Comparison of ENCODE assay signal across 35 cellular contexts in the genomic region with DNA sequence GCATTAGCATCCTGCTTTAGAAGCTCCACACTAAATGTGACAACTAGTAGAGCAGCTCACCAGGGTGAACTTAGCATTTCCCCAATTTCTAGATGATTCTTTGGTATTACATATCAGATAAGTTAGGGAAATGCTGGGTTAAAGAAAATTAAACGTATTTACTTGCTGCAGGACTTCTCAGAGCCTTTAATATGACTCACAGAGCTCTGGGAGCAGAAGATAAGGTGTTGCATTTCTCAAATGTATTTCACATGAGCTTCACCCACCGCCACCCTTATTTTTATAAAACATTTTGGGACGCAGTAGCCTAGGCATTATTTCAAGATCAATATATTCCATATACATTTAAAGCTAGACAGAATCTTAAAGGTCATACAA.
"Had no signal": no experiment of that assay in that cellular context is flagged by ENCODE, and none has a peak within 500 bp of the region (broad histone marks: within the 10 kb centered on the region; RNA-seq: fewer than 3 reads in every experiment).

No MANE protein-coding gene starts in this region.

- H3K9me3 Mint-ChIP-seq: activated CD4-positive, alpha-beta T cell treated with anti-CD3 and anti-CD28 coated beads, Interleukin-2, amount 10 ng/mL, durations not matched to agents 7 days and 5 days; activated naive CD4-positive, alpha-beta T cell treated with anti-CD3 and anti-CD28 coated beads for 36 hours; activated naive CD4-positive, alpha-beta T cell treated with anti-CD3 and anti-CD28 coated beads, Interleukin-2, amount 50 U/mL, for 72 hours; activated naive CD8-positive, alpha-beta T cell treated with anti-CD3 and anti-CD28 coated beads for 36 hours; T-helper 1 cell treated with Interleukin-12 subunit alpha and Interleukin-12 subunit beta and Interleukin-4 antibody, amounts not matched to agents 30 μg/mL and 1 μg/mL, for 36 hours; T-helper 2 cell treated with Interferon-gamma antibody and Interleukin-4, amounts not matched to agents 5 μg/mL and 100 μg/mL, for 36 hours; WTC11 had no signal

- H3K4me3 Mint-ChIP-seq: activated CD4-positive, alpha-beta memory T cell treated with anti-CD3 and anti-CD28 coated beads, Interleukin-2, amount 10 ng/mL, durations not matched to agents 7 days and 5 days; activated CD4-positive, alpha-beta T cell treated with anti-CD3 and anti-CD28 coated beads for 36 hours; activated CD4-positive, alpha-beta T cell treated with anti-CD3 and anti-CD28 coated beads, Interleukin-2, amount 10 ng/mL, durations not matched to agents 7 days and 5 days; activated CD8-positive, alpha-beta memory T cell treated with anti-CD3 and anti-CD28 coated beads, Interleukin-2, amount 10 ng/mL, durations not matched to agents 7 days and 5 days; activated CD8-positive, alpha-beta T cell treated with anti-CD3 and anti-CD28 coated beads, Interleukin-2, amount 10 ng/mL, durations not matched to agents 7 days and 5 days; activated naive CD4-positive, alpha-beta T cell treated with anti-CD3 and anti-CD28 coated beads for 36 hours; activated naive CD8-positive, alpha-beta T cell treated with anti-CD3 and anti-CD28 coated beads for 36 hours; activated T-cell treated with anti-CD3 and anti-CD28 coated beads, Interleukin-2, amount 50 U/mL, for 24 hours; central memory CD8-positive, alpha-beta T cell; T-helper 1 cell treated with Interleukin-12 subunit alpha and Interleukin-12 subunit beta and Interleukin-4 antibody, amounts not matched to agents 30 μg/mL and 1 μg/mL, for 36 hours; T-helper 2 cell treated with Interferon-gamma antibody and Interleukin-4, amounts not matched to agents 5 μg/mL and 100 μg/mL, for 36 hours; WTC11 had no signal

- H3K4me3 ChIP-seq: adrenal gland, body of pancreas, cardiac muscle cell had no signal

- H3K4me1 ChIP-seq: adrenal gland, body of pancreas had no signal

- H3K9me3 ChIP-seq: adrenal gland, body of pancreas had no signal

- H3K4me1 Mint-ChIP-seq: activated CD4-positive, alpha-beta memory T cell treated with anti-CD3 and anti-CD28 coated beads, Interleukin-2, amount 10 ng/mL, durations not matched to agents 7 days and 5 days; activated CD4-positive, alpha-beta T cell treated with anti-CD3 and anti-CD28 coated beads for 36 hours; activated CD4-positive, alpha-beta T cell treated with anti-CD3 and anti-CD28 coated beads, Interleukin-2, amount 10 ng/mL, durations not matched to agents 7 days and 5 days; activated CD8-positive, alpha-beta memory T cell treated with anti-CD3 and anti-CD28 coated beads, Interleukin-2, amount 10 ng/mL, durations not matched to agents 7 days and 5 days; activated naive CD8-positive, alpha-beta T cell treated with anti-CD3 and anti-CD28 coated beads for 36 hours; central memory CD8-positive, alpha-beta T cell had no signal

- H3K27ac ChIP-seq: adrenal gland, body of pancreas, cardiac muscle cell, WERI-Rb-1 had no signal

- H3K36me3 ChIP-seq: adrenal gland, cardiac muscle cell, WERI-Rb-1 had no signal

- H3K27me3 Mint-ChIP-seq: activated CD4-positive, alpha-beta memory T cell treated with anti-CD3 and anti-CD28 coated beads, Interleukin-2, amount 10 ng/mL, durations not matched to agents 7 days and 5 days; activated CD4-positive, alpha-beta T cell treated with anti-CD3 and anti-CD28 coated beads, Interleukin-2, amount 10 ng/mL, durations not matched to agents 7 days and 5 days; activated CD8-positive, alpha-beta memory T cell treated with anti-CD3 and anti-CD28 coated beads, Interleukin-2, amount 10 ng/mL, durations not matched to agents 7 days and 5 days; activated naive CD8-positive, alpha-beta T cell treated with anti-CD3 and anti-CD28 coated beads for 36 hours; activated T-cell treated with anti-CD3 and anti-CD28 coated beads, Interleukin-2, amount 50 U/mL, for 24 hours; central memory CD8-positive, alpha-beta T cell had no signal

- H3K27ac Mint-ChIP-seq: activated CD4-positive, alpha-beta memory T cell treated with anti-CD3 and anti-CD28 coated beads, Interleukin-2, amount 10 ng/mL, durations not matched to agents 7 days and 5 days; activated CD4-positive, alpha-beta T cell treated with anti-CD3 and anti-CD28 coated beads for 36 hours; activated CD4-positive, alpha-beta T cell treated with anti-CD3 and anti-CD28 coated beads, Interleukin-2, amount 10 ng/mL, durations not matched to agents 7 days and 5 days; activated CD8-positive, alpha-beta memory T cell treated with anti-CD3 and anti-CD28 coated beads, Interleukin-2, amount 10 ng/mL, durations not matched to agents 7 days and 5 days; activated CD8-positive, alpha-beta T cell treated with anti-CD3 and anti-CD28 coated beads, Interleukin-2, amount 10 ng/mL, durations not matched to agents 7 days and 5 days; activated naive CD4-positive, alpha-beta T cell treated with anti-CD3 and anti-CD28 coated beads for 36 hours; activated naive CD4-positive, alpha-beta T cell treated with anti-CD3 and anti-CD28 coated beads, Interleukin-2, amount 50 U/mL, for 72 hours; activated naive CD8-positive, alpha-beta T cell treated with anti-CD3 and anti-CD28 coated beads for 36 hours; activated T-cell treated with anti-CD3 and anti-CD28 coated beads, Interleukin-2, amount 50 U/mL, for 24 hours; T-helper 1 cell treated with Interleukin-12 subunit alpha and Interleukin-12 subunit beta and Interleukin-4 antibody, amounts not matched to agents 30 μg/mL and 1 μg/mL, for 36 hours; T-helper 2 cell treated with Interferon-gamma antibody and Interleukin-4, amounts not matched to agents 5 μg/mL and 100 μg/mL, for 36 hours; WTC11 had no signal

- DNase-seq: activated CD4-positive, alpha-beta memory T cell treated with anti-CD3 and anti-CD28 coated beads, Interleukin-2, amount 10 ng/mL, durations not matched to agents 7 days and 5 days; activated CD4-positive, alpha-beta T cell treated with anti-CD3 and anti-CD28 coated beads for 1 hour; activated CD4-positive, alpha-beta T cell treated with anti-CD3 and anti-CD28 coated beads for 36 hours; activated CD4-positive, alpha-beta T cell treated with anti-CD3 and anti-CD28 coated beads for 48 hours; activated CD4-positive, alpha-beta T cell treated with anti-CD3 and anti-CD28 coated beads, Interleukin-2, amount 10 ng/mL, durations not matched to agents 7 days and 5 days; activated CD4-positive, alpha-beta T cell treated with anti-CD3 and anti-CD28 coated beads, Interleukin-2, amount 50 U/mL, for 48 hours; activated CD4-positive, CD25-positive, alpha-beta regulatory T cell; activated CD8-positive, alpha-beta memory T cell treated with anti-CD3 and anti-CD28 coated beads for 24 hours; activated CD8-positive, alpha-beta memory T cell treated with anti-CD3 and anti-CD28 coated beads, Interleukin-2, amount 10 ng/mL, durations not matched to agents 7 days and 5 days; activated CD8-positive, alpha-beta memory T cell treated with anti-CD3 and anti-CD28 coated beads, Interleukin-2, amount 50 U/mL, for 48 hours; activated CD8-positive, alpha-beta T cell treated with anti-CD3 and anti-CD28 coated beads, Interleukin-2, amount 10 ng/mL, durations not matched to agents 7 days and 5 days; activated effector memory CD4-positive, alpha-beta T cell treated with anti-CD3 and anti-CD28 coated beads, Interleukin-2, amount 50 U/mL, for 16 hours; activated gamma-delta T cell treated with Interleukin-2 at 50 U/mL for 16 hours; activated naive CD4-positive, alpha-beta T cell; activated naive CD4-positive, alpha-beta T cell treated with anti-CD3 and anti-CD28 coated beads for 36 hours; activated naive CD4-positive, alpha-beta T cell treated with anti-CD3 and anti-CD28 coated beads, Interleukin-2, amount 50 U/mL, for 16 hours; activated naive CD8-positive, alpha-beta T cell treated with anti-CD3 and anti-CD28 coated beads for 36 hours; activated T-cell treated with anti-CD3 and anti-CD28 coated beads, Interleukin-2, amount 50 U/mL, for 24 hours; activated T-cell treated with anti-CD3 and anti-CD28 coated beads, Interleukin-2, amount 50 U/mL, for 48 hours; adrenal gland; amniotic stem cell; aorta; body of pancreas; caudate nucleus; cerebellar nuclear complex; T-helper 1 cell; T-helper 2 cell; T-helper 9 cell; WERI-Rb-1 had no signal

- H3K36me3 Mint-ChIP-seq: activated CD8-positive, alpha-beta memory T cell treated with anti-CD3 and anti-CD28 coated beads, Interleukin-2, amount 10 ng/mL, durations not matched to agents 7 days and 5 days; activated naive CD4-positive, alpha-beta T cell treated with anti-CD3 and anti-CD28 coated beads, Interleukin-2, amount 50 U/mL, for 72 hours; activated naive CD8-positive, alpha-beta T cell treated with anti-CD3 and anti-CD28 coated beads for 36 hours; WTC11 had no signal
